8 cellular contexts compared by ENCODE assay signal in the genomic region with DNA sequence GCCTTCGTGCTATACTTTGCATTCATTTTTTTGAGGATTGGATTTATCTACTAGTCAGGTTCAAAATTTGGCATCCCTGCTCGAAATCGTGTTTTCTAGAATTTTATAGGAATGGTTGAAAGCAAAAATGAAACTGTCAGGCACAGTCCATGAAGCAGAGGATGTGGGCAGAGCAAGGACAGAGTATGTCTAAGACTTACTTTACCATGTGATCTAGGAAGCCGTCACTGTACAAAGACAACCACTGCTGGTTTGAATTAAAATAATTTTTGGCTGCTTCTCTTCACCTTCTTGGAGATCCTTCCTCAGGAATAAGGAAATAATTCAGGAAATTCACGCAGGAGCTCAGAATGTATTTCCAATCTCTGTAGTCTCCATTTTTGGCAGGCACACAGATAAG. TPM values are rescaled to one million over a fixed set of nuclear protein-coding genes. Genes with fewer than 3 reads are reported as not detected.
A peak's percentile ranks its signal among the peaks of the same experiment; 100 is the strongest.
DNase-seq lines count a peak whose midpoint lies in the region; ATAC-seq lines count a peak whose summit lies in the region.

No MANE protein-coding gene starts in this region.

- ATAC-seq in GM18517 (IDR thresholded peaks at IDR 0.05; ENCODE audit: unreplicated experiment) (peak; percentile 60), HG02588 (IDR thresholded peaks at IDR 0.05; ENCODE audit: unreplicated experiment) (peak; percentile 65), left colon (no peak), HG02840 (IDR thresholded peaks at IDR 0.05; ENCODE audit: low FRiP score, unreplicated experiment) (no peak)
- ATAC-seq in naive thymus-derived CD8-positive, alpha-beta T cell = peak; percentile 95 to 100

- peak overlapping the region; percentile 84 for H3K4me3 Mint-ChIP-seq in T-helper 2 cell treated with Interferon-gamma antibody and Interleukin-4, amounts not matched to agents 5 μg/mL and 100 μg/mL, for 36 hours
- H3K4me3 Mint-ChIP-seq in naive thymus-derived CD8-positive, alpha-beta T cell = peak overlapping the region; percentile 68 to 90 (median 83)

- peaks cover 14% of the 10 kb centered on the region for H3K4me1 Mint-ChIP-seq in T-helper 2 cell treated with Interferon-gamma antibody and Interleukin-4, amounts not matched to agents 5 μg/mL and 100 μg/mL, for 36 hours (ENCODE audit: low read depth)
- peaks cover 4 to 19% (median 12%) of the 10 kb centered on the region in 4 donors for H3K4me1 Mint-ChIP-seq in naive thymus-derived CD8-positive, alpha-beta T cell

- no peaks in the 10 kb centered on the region for H3K9me3 Mint-ChIP-seq in T-helper 2 cell treated with Interferon-gamma antibody and Interleukin-4, amounts not matched to agents 5 μg/mL and 100 μg/mL, for 36 hours
- no peaks in the 10 kb centered on the region for H3K9me3 Mint-ChIP-seq in naive thymus-derived CD8-positive, alpha-beta T cell

- POLR2A ChIA-PET in naive thymus-derived CD8-positive, alpha-beta T cell (lab: Charles Lee) = interaction anchor here (0.7 kb wide), 1 partner anchor 156 kb away, joined by 3 read pairs; no protein-coding TSS in a partner anchor

- DNase-seq in T-helper 2 cell treated with Interferon-gamma antibody and Interleukin-4, amounts not matched to agents 5 μg/mL and 100 μg/mL, for 36 hours (ENCODE audit: low spot score) = peak; percentile 13
- peak in 5 of 10 donors; percentile 2 to 56 (median 34) for DNase-seq in naive thymus-derived CD8-positive, alpha-beta T cell
- DNase-seq in NCI-H526 (lab: John Stamatoyannopoulos, UW) (no peak), left colon (no peak), NCI-H226 (no peak)

- H3K36me3 Mint-ChIP-seq in T-helper 2 cell treated with Interferon-gamma antibody and Interleukin-4, amounts not matched to agents 5 μg/mL and 100 μg/mL, for 36 hours (ENCODE audit: low read depth) = peaks cover 1% of the 10 kb centered on the region
- H3K36me3 Mint-ChIP-seq in naive thymus-derived CD8-positive, alpha-beta T cell = no peaks in the 10 kb centered on the region

- peak overlapping the region; percentile 94 for H3K27ac Mint-ChIP-seq in T-helper 2 cell treated with Interferon-gamma antibody and Interleukin-4, amounts not matched to agents 5 μg/mL and 100 μg/mL, for 36 hours
- peak overlapping the region; percentile 71 to 99 (median 92) for H3K27ac Mint-ChIP-seq in naive thymus-derived CD8-positive, alpha-beta T cell

- H3K27me3 Mint-ChIP-seq in T-helper 2 cell treated with Interferon-gamma antibody and Interleukin-4, amounts not matched to agents 5 μg/mL and 100 μg/mL, for 36 hours (ENCODE audit: low read depth) = no peaks in the 10 kb centered on the region
- no peaks in the 10 kb centered on the region for H3K27me3 Mint-ChIP-seq in naive thymus-derived CD8-positive, alpha-beta T cell

- intact Hi-C loops in left colon (cut with DNase I, micrococcal nuclease) = no loop called here

RNA-seq across cellular contexts. Expression of gene SGPP1, which starts 31.6 kb away (rescaled TPM):
- total RNA-seq in naive thymus-derived CD8-positive, alpha-beta T cell = 10 to 100 TPM; 16.4 to 16.6 TPM
- polyA plus RNA-seq in naive thymus-derived CD8-positive, alpha-beta T cell = 10 to 100 TPM in 2 of 3 donors, 1 to 10 TPM in 1; 9.2 to 14.5 (median 11.3) TPM
- total RNA-seq in left colon = 10 to 100 TPM; 16.5 to 23.8 TPM

Comparison
In these comparisons a context has a peak if more than half of its experiments do, and no peak if none do; other contexts are left out.
1. ATAC-seq: peak in GM18517 (single experiment), HG02588 (single experiment) and naive thymus-derived CD8-positive, alpha-beta T cell (2 of 2); none in left colon (single experiment) and HG02840 (single experiment).